8 cellular contexts compared by ENCODE assay signal in genomic region chr16:69465083-69465721, GRCh38. TPM values are rescaled to one million over a fixed set of nuclear protein-coding genes. Genes with fewer than 3 reads are reported as not detected.
DNase-seq lines count a peak whose midpoint lies in the region; TF ChIP-seq lines count a peak whose summit lies in the region.

No MANE protein-coding gene starts in this region.

- POLR2A ChIA-PET in SK-N-SH (lab: Yijun Ruan, JAX) = no interaction called here

- 70% methylated on average over 6 of the region's 6 CpGs for WGBS in SK-N-SH (ENCODE audit: low lambda C conversion rate)
- WGBS in suprapubic skin = 49% methylated on average over 4 of the region's 6 CpGs

- peaks cover 46 to 68% (median 56%) of the 10 kb centered on the region in 10 experiments for H3K4me1 ChIP-seq in BLaER1 treated with 17β-estradiol and CSF1 and Interleukin-3, amounts not matched to agents 10 nM and 100 nM
- H3K4me1 ChIP-seq in SK-N-SH (ENCODE audit: control insufficient read depth in 1 of 2, insufficient read depth in 2 of 2, low read depth in 1 of 2, low read length in 1 of 2) = peaks cover 8 to 27% of the 10 kb centered on the region in 2 experiments
- peaks cover 20% of the 10 kb centered on the region for H3K4me1 ChIP-seq in suprapubic skin

- TF ChIP-seq EP300 in SK-N-SH (IDR thresholded peaks at IDR 0.05; ENCODE audit: borderline replicate concordance in 1 of 2, low read depth in 1 of 2, low read length in 1 of 2) (no peak), suprapubic skin (IDR thresholded peaks at IDR 0.05) (no peak)

- H4K20me1 ChIP-seq in BLaER1 treated with 17β-estradiol and CSF1 and Interleukin-3, amounts not matched to agents 10 nM and 100 nM = peaks cover 0 to 99% (median 28%) of the 10 kb centered on the region in 11 experiments; a peak in 16 of 22 replicates
- no peaks in the 10 kb centered on the region for H4K20me1 ChIP-seq in SK-N-SH (ENCODE audit: insufficient read depth)

- H3F3A ChIP-seq in SK-N-SH (replicated peaks; ENCODE audit: insufficient read depth) = peaks cover 21% of the 10 kb centered on the region

- CTCF ChIA-PET in SK-N-SH (lab: Yijun Ruan, JAX) = interaction anchor here (0.6 kb wide), 1 partner anchor 9 kb away, joined by 4 read pairs; no protein-coding TSS in a partner anchor

- 0 out of 22 replicates have a peak, but pooled peaks cover 0 to 3% (median 0%) of the 10 kb centered on the region in 11 experiments for H3K9me3 ChIP-seq in BLaER1 treated with 17β-estradiol and CSF1 and Interleukin-3, amounts not matched to agents 10 nM and 100 nM (replicated peaks in 1 of 11)
- H3K9me3 ChIP-seq in SK-N-SH (no peaks in the 10 kb centered on the region), suprapubic skin (no peaks in the 10 kb centered on the region)

- H3K36me3 ChIP-seq in BLaER1 treated with 17β-estradiol and CSF1 and Interleukin-3, amounts not matched to agents 10 nM and 100 nM = peaks cover 32 to 57% (median 38%) of the 10 kb centered on the region in 11 experiments
- H3K36me3 ChIP-seq in SK-N-SH (replicated peaks in 1 of 2; ENCODE audit: control insufficient read depth in 1 of 2, insufficient read depth in 2 of 2, low read length in 1 of 2) = peaks cover 20 to 26% of the 10 kb centered on the region in 2 experiments
- H3K36me3 ChIP-seq in suprapubic skin = peaks cover 17% of the 10 kb centered on the region
- no peaks in the 10 kb centered on the region; the same call in none of the 2 replicates for H3K36me3 ChIP-seq in H7 (replicated peaks; ENCODE audit: control insufficient read depth, insufficient read depth, low read length)

- TF ChIP-seq POLR2A in suprapubic skin (IDR thresholded peaks at IDR 0.05) = no peak

- H2AFZ ChIP-seq in SK-N-SH (ENCODE audit: low read depth) = no peak overlapping the region

- H3K27ac ChIP-seq in BLaER1 treated with 17β-estradiol and CSF1 and Interleukin-3, amounts not matched to agents 10 nM and 100 nM = peak overlapping the region in 1 of 11 experiments; percentile 17; a peak in 1 of 22 replicates
- H3K27ac ChIP-seq in SK-N-SH (ENCODE audit: low read depth in 2 of 2, low read length in 1 of 2) (peak overlapping the region in 1 of 2 experiments; percentile 22; a peak in 1 of 4 replicates), suprapubic skin (no peak overlapping the region)

- DNase-seq in GM20000 (ENCODE audit: low spot score) (peak; percentile 39), SK-N-SH (no peak), fibroblast of the aortic adventitia (ENCODE audit: low read depth) (peak; percentile 57), OCI-M2 (lab: John Stamatoyannopoulos, UW; ENCODE audit: unreplicated experiment) (no peak), suprapubic skin (ENCODE audit: low spot score in 2 of 2) (no peak), H7 (no peak), NCI-H748 treated with DMSO at 0.1 percent for 48 hours (lab: John Stamatoyannopoulos, UW) (no peak)

- no peak for TF ChIP-seq RAD21 in SK-N-SH (IDR thresholded peaks at IDR 0.05; ENCODE audit: low read length)

- H3K9me2 ChIP-seq in SK-N-SH = no peaks in the 10 kb centered on the region

- peak overlapping the region; percentile 36 to 81 (median 65) for H3K4me2 ChIP-seq in BLaER1 treated with 17β-estradiol and CSF1 and Interleukin-3, amounts not matched to agents 10 nM and 100 nM
- H3K4me2 ChIP-seq in SK-N-SH = peak overlapping the region; percentile 42; the same call in 1 of the 2 replicates

- peak overlapping the region in 3 of 11 experiments; percentile 2 to 34 (median 27); a peak in 1 of 22 replicates for H3K9ac ChIP-seq in BLaER1 treated with 17β-estradiol and CSF1 and Interleukin-3, amounts not matched to agents 10 nM and 100 nM
- no peak overlapping the region for H3K9ac ChIP-seq in SK-N-SH

- no peak overlapping the region for H3K4me3 ChIP-seq in BLaER1 treated with 17β-estradiol and CSF1 and Interleukin-3, amounts not matched to agents 10 nM and 100 nM
- H3K4me3 ChIP-seq in SK-N-SH (ENCODE audit: low read depth in 2 of 2, low read length in 1 of 2) (no peak overlapping the region), fibroblast of the aortic adventitia (ENCODE audit: low read depth, low read length) (no peak overlapping the region), suprapubic skin (no peak overlapping the region), H7 (ENCODE audit: insufficient read depth, low read depth, low read length) (no peak overlapping the region)

- TF ChIP-seq CTCF in GM20000 (IDR thresholded peaks at IDR 0.05; ENCODE audit: extremely low read depth, missing control alignments) (no peak), SK-N-SH (IDR thresholded peaks at IDR 0.05) (peak; percentile 23), fibroblast of the aortic adventitia (IDR thresholded peaks at IDR 0.05; ENCODE audit: insufficient read depth, low read length) (no peak), suprapubic skin (IDR thresholded peaks at IDR 0.05) (no peak)

- peaks cover 0 to 61% (median 0%) of the 10 kb centered on the region in 11 experiments; a peak in 8 of 22 replicates for H3K27me3 ChIP-seq in BLaER1 treated with 17β-estradiol and CSF1 and Interleukin-3, amounts not matched to agents 10 nM and 100 nM
- H3K27me3 ChIP-seq in SK-N-SH (ENCODE audit: insufficient read depth) (no peaks in the 10 kb centered on the region), suprapubic skin (no peaks in the 10 kb centered on the region), H7 (ENCODE audit: control insufficient read depth, insufficient read depth, low read length) (no peaks in the 10 kb centered on the region)

- no peaks in the 10 kb centered on the region for H3K79me2 ChIP-seq in SK-N-SH (ENCODE audit: insufficient read depth)

TF ChIP-seq in SK-N-SH, 30 proteins besides CTCF, POLR2A, EP300 and RAD21:
- TF ChIP-seq SMC3 (IDR thresholded peaks at IDR 0.05; ENCODE audit: low read depth, low read length) (0 out of 2 replicates have a peak, but pooled peaks have one; percentile 11), FOXJ3 (CRISPR knock-in tag; IDR thresholded peaks at IDR 0.05) (no peak), JUND (IDR thresholded peaks at IDR 0.05) (0 out of 2 replicates have a peak, but pooled peaks have one; percentile 7), IRF3 (IDR thresholded peaks at IDR 0.05; ENCODE audit: low read depth, low read length) (no peak), USF1 (IDR thresholded peaks at IDR 0.05; ENCODE audit: borderline replicate concordance, low read depth) (no peak)

RNA-seq across cellular contexts. Expression of gene CYB5B, which starts 40.8 kb away (rescaled TPM):
- polyA plus RNA-seq in SK-N-SH (2012; rRNA removed) = 64.4 and 86.1 TPM in 2 replicates
- 65.8 and 78.1 TPM in 2 replicates for polyA plus RNA-seq in SK-N-SH (2012; cell fraction: cytosol; rRNA removed)
- 15.2 and 43.7 TPM in 2 replicates for polyA plus RNA-seq in SK-N-SH (2012; cell fraction: nucleus; rRNA removed)
- 31.0 and 99.4 TPM in 2 replicates for total RNA-seq in fibroblast of the aortic adventitia (ENCODE audit: low replicate concordance)
- 10 to 100 TPM; 33.2 to 69.1 (median 50.1) TPM for total RNA-seq in suprapubic skin
- total RNA-seq in H7 (2014; rRNA removed; shearing (Covaris generic)) = 78.4 and 103 TPM in 2 replicates

Comparison
In these comparisons a context has a peak if more than half of its experiments do, and no peak if none do; other contexts are left out.
1. DNase-seq: peak in GM20000 (single experiment) and fibroblast of the aortic adventitia (single experiment); none in SK-N-SH (single experiment), OCI-M2 (single experiment), suprapubic skin (0 of 2), H7 (single experiment) and NCI-H748 treated with DMSO at 0.1 percent for 48 hours (single experiment).